In genomic region chr12:127176804-127177203, GRCh38 we compare ENCODE assay signal across 1 cellular context.
TF ChIP-seq lines count a peak whose summit lies in the region.

No MANE protein-coding gene starts in this region.

TF ChIP-seq in GM23338, 12 proteins besides CTCF, POLR2A, EP300 and RAD21 (continued from another document):
- TF ChIP-seq ZNF462 (CRISPR knock-in tag; IDR thresholded peaks at IDR 0.05), result no peak
